In genomic region chr7:5613607-5614006, GRCh38 we compare ENCODE assay signal across 20 cellular contexts. TPM values are rescaled to one million over a fixed set of nuclear protein-coding genes. Genes with fewer than 3 reads are reported as not detected.
DNase-seq lines count a peak whose midpoint lies in the region; ATAC-seq, FAIRE-seq and TF ChIP-seq lines count a peak whose summit lies in the region.
"Had no signal": no experiment of that assay in that cellular context is flagged by ENCODE, and none has a peak within 500 bp of the region (broad histone marks: within the 10 kb centered on the region; RNA-seq: fewer than 3 reads in every experiment).

No MANE protein-coding gene starts in this region.

- no peak overlapping the region for H3K4me2 ChIP-seq in K562 (ENCODE audit: insufficient read depth, low read length)
- H3K4me2 ChIP-seq in trophoblast cell (ENCODE audit: low read length), result no peak overlapping the region
- H3K4me2 ChIP-seq: PC-9 had no signal

- DNase-seq in K562 (ENCODE audit: extremely low read depth in 1 of 4, low spot score in 3 of 4) (no peak), mesothelial cell of epicardium (ENCODE audit: low spot score in 2 of 2, unreplicated experiment in 2 of 2) (no peak), trophoblast cell (no peak)
- DNase-seq in CD4-positive, alpha-beta memory T cell, result no peak
- DNase-seq in T-helper 2 cell treated with Interferon-gamma antibody and Interleukin-4, amounts not matched to agents 5 μg/mL and 100 μg/mL, for 36 hours (ENCODE audit: low spot score), result no peak
- DNase-seq: CD8-positive, alpha-beta memory T cell; DMS53; EL; KG1; NCI-H1105 treated with DMSO at 0.1 percent for 48 hours; NCI-H187 treated with DMSO at 0.1 percent for 48 hours; NCI-H2227 treated with DMSO at 0.1 percent for 48 hours; NCI-H510A treated with DMSO at 0.1 percent for 48 hours; PC-9 had no signal

- H3K36me3 ChIP-seq in HEK293 (ENCODE audit: control insufficient read depth in 2 of 2, insufficient read depth in 1 of 2, low read length in 2 of 2), result no peaks in the 10 kb centered on the region
- H3K36me3 ChIP-seq in K562 (ENCODE audit: control insufficient read depth, insufficient read depth, low read length), result no peaks in the 10 kb centered on the region
- H3K36me3 ChIP-seq in trophoblast cell (ENCODE audit: control insufficient read depth in 1 of 2, insufficient read depth in 2 of 2, low read length in 2 of 2), result peaks cover 4 to 6% of the 10 kb centered on the region in 2 experiments
- H3K36me3 ChIP-seq in CD4-positive, alpha-beta memory T cell (ENCODE audit: insufficient read depth, low read length), result no peaks in the 10 kb centered on the region

- no peak for ATAC-seq in K562
- no peak for ATAC-seq in GM21360 (IDR thresholded peaks at IDR 0.05; ENCODE audit: unreplicated experiment)
- no peak for ATAC-seq in GM21619 (IDR thresholded peaks at IDR 0.05; ENCODE audit: unreplicated experiment)
- ATAC-seq: HCT116 had no signal

- no peak overlapping the region for H3K4me3 Mint-ChIP-seq in mesothelial cell of epicardium
- H3K4me3 Mint-ChIP-seq in CD4-positive, alpha-beta memory T cell, result no peak overlapping the region
- no peak overlapping the region for H3K4me3 Mint-ChIP-seq in T-helper 2 cell treated with Interferon-gamma antibody and Interleukin-4, amounts not matched to agents 5 μg/mL and 100 μg/mL, for 36 hours
- H3K4me3 Mint-ChIP-seq: CD8-positive, alpha-beta memory T cell had no signal

- no peak for FAIRE-seq in K562 (lab: Jason Lieb, UNC)
- FAIRE-seq: GM12891 had no signal

- in situ Hi-C loops in K562 (cut with MboI), result no loop called here

- no peaks in the 10 kb centered on the region for H3K9me3 ChIP-seq in HEK293 (ENCODE audit: control insufficient read depth, insufficient read depth, low read depth, low read length)
- no peaks in the 10 kb centered on the region for H3K9me3 ChIP-seq in K562 (replicated peaks; ENCODE audit: control insufficient read depth, insufficient read depth, low read depth, low read length)
- no peaks in the 10 kb centered on the region for H3K9me3 ChIP-seq in trophoblast cell (ENCODE audit: insufficient read depth, low read depth, low read length)
- H3K9me3 ChIP-seq in CD4-positive, alpha-beta memory T cell (ENCODE audit: control insufficient read depth in 1 of 2, low read length in 2 of 2), result no peaks in the 10 kb centered on the region
- H3K9me3 ChIP-seq: BLaER1 treated with 17β-estradiol and CSF1 and Interleukin-3, amounts not matched to agents 10 nM and 100 nM had no signal

- CTCF ChIA-PET in HEK293 (lab: Yijun Ruan, JAX), result no interaction called here
- CTCF ChIA-PET in K562 (lab: Yijun Ruan, JAX; ENCODE audit: low intra/inter-chr PET ratio), result no interaction called here
- CTCF ChIA-PET in CD4-positive, alpha-beta memory T cell (lab: Charles Lee; ENCODE audit: partially characterized antibody), result interaction anchor here (0.7 to 1.1 kb wide), 3 partner anchors 13 to 594 kb away, joined by 3 to 4 read pairs (median 3); no protein-coding TSS in a partner anchor

- H2AFZ ChIP-seq in K562 (ENCODE audit: low read depth, low read length) (no peak overlapping the region), trophoblast cell (ENCODE audit: insufficient read depth, low read length, poor library complexity) (no peak overlapping the region)
- H2AFZ ChIP-seq: PC-9 had no signal

- H3K79me1 ChIP-seq in trophoblast cell (ENCODE audit: low read length), result no peaks in the 10 kb centered on the region

- H3K27me3 ChIP-seq in K562 (ENCODE audit: control insufficient read depth in 2 of 2, insufficient read depth in 2 of 2, low read length in 2 of 2), result no peaks in the 10 kb centered on the region
- H3K27me3 ChIP-seq in trophoblast cell (ENCODE audit: insufficient read depth, low read length), result no peaks in the 10 kb centered on the region
- no peaks in the 10 kb centered on the region for H3K27me3 ChIP-seq in CD4-positive, alpha-beta memory T cell (ENCODE audit: insufficient read depth, low read length)
- H3K27me3 ChIP-seq: BLaER1 treated with 17β-estradiol and CSF1 and Interleukin-3, amounts not matched to agents 10 nM and 100 nM had no signal

- TF ChIP-seq RAD21 in K562 (CRISPR knock-in tag; conservative IDR thresholded peaks at IDR 0.05 in 1 of 2, IDR thresholded peaks at IDR 0.05 in 1 of 2), result no peak

- no peak for TF ChIP-seq EP300 in K562 (IDR thresholded peaks at IDR 0.05; ENCODE audit: low read length)

- no peaks in the 10 kb centered on the region for H3K9me3 Mint-ChIP-seq in mesothelial cell of epicardium
- peaks cover 0 to 4% (median 0%) of the 10 kb centered on the region in 8 donors for H3K9me3 Mint-ChIP-seq in CD4-positive, alpha-beta memory T cell
- no peaks in the 10 kb centered on the region for H3K9me3 Mint-ChIP-seq in T-helper 2 cell treated with Interferon-gamma antibody and Interleukin-4, amounts not matched to agents 5 μg/mL and 100 μg/mL, for 36 hours
- H3K9me3 Mint-ChIP-seq: CD8-positive, alpha-beta memory T cell had no signal

- no peak overlapping the region for H4K12ac ChIP-seq in trophoblast cell (ENCODE audit: low read depth, low read length)

- H3K9me1 ChIP-seq in K562 (ENCODE audit: control insufficient read depth, insufficient read depth, low read length), result no peaks in the 10 kb centered on the region

- no peaks in the 10 kb centered on the region for H3K4me1 Mint-ChIP-seq in mesothelial cell of epicardium
- no peaks in the 10 kb centered on the region for H3K4me1 Mint-ChIP-seq in CD4-positive, alpha-beta memory T cell
- no peaks in the 10 kb centered on the region for H3K4me1 Mint-ChIP-seq in T-helper 2 cell treated with Interferon-gamma antibody and Interleukin-4, amounts not matched to agents 5 μg/mL and 100 μg/mL, for 36 hours (ENCODE audit: low read depth)

- no peak overlapping the region for H3K4me3 ChIP-seq in HEK293 (ENCODE audit: low read depth, low read length)
- no peak overlapping the region for H3K4me3 ChIP-seq in K562
- H3K4me3 ChIP-seq in trophoblast cell (ENCODE audit: low read depth, low read length), result no peak overlapping the region
- no peak overlapping the region for H3K4me3 ChIP-seq in CD4-positive, alpha-beta memory T cell (ENCODE audit: low read length in 2 of 2)
- H3K4me3 ChIP-seq: BLaER1 treated with 17β-estradiol and CSF1 and Interleukin-3, amounts not matched to agents 10 nM and 100 nM; PC-9 had no signal

- peak overlapping the region; percentile 45 for H3K14ac ChIP-seq in trophoblast cell (ENCODE audit: low read length)

- intact Hi-C loops in K562 (cut with micrococcal nuclease), result no loop called here
- intact Hi-C loops in CD4-positive, alpha-beta memory T cell (cut with micrococcal nuclease), result no loop called here

- H2BK5ac ChIP-seq in trophoblast cell (ENCODE audit: low read depth, low read length, poor library complexity), result no peak overlapping the region

- BruUV-seq in K562 (replicated peaks; lab: Mats Ljungman, UMichigan), result no TSS peak

- peak overlapping the region; percentile 39 for H3K27ac Mint-ChIP-seq in mesothelial cell of epicardium
- no peak overlapping the region for H3K27ac Mint-ChIP-seq in CD4-positive, alpha-beta memory T cell
- no peak overlapping the region for H3K27ac Mint-ChIP-seq in T-helper 2 cell treated with Interferon-gamma antibody and Interleukin-4, amounts not matched to agents 5 μg/mL and 100 μg/mL, for 36 hours

- H4K8ac ChIP-seq in trophoblast cell (ENCODE audit: low read depth, low read length), result no peak overlapping the region

- H3K27me3 Mint-ChIP-seq in mesothelial cell of epicardium (ENCODE audit: low read depth), result no peaks in the 10 kb centered on the region
- H3K27me3 Mint-ChIP-seq in CD4-positive, alpha-beta memory T cell, result no peaks in the 10 kb centered on the region
- no peaks in the 10 kb centered on the region for H3K27me3 Mint-ChIP-seq in T-helper 2 cell treated with Interferon-gamma antibody and Interleukin-4, amounts not matched to agents 5 μg/mL and 100 μg/mL, for 36 hours (ENCODE audit: low read depth)
- H3K27me3 Mint-ChIP-seq: CD8-positive, alpha-beta memory T cell had no signal

- TF ChIP-seq POLR2A in K562 (conservative IDR thresholded peaks at IDR 0.05), result no peak

- no peaks in the 10 kb centered on the region for H4K20me1 ChIP-seq in K562 (replicated peaks; ENCODE audit: control insufficient read depth, insufficient read depth, low read length)

- H4K91ac ChIP-seq in trophoblast cell (ENCODE audit: low read depth, low read length), result no peak overlapping the region

- no peak overlapping the region for H2BK120ac ChIP-seq in trophoblast cell (ENCODE audit: insufficient read depth, low read length, poor library complexity)

- H3K27ac ChIP-seq in HEK293 (ENCODE audit: extremely low read depth, low read depth, low read length) (0 out of 2 replicates have a peak overlapping the region, but pooled peaks have one; percentile 16), K562 (ENCODE audit: extremely low read depth, low read depth, low read length) (no peak overlapping the region), trophoblast cell (ENCODE audit: low read depth, low read length) (no peak overlapping the region)
- no peak overlapping the region for H3K27ac ChIP-seq in CD4-positive, alpha-beta memory T cell (ENCODE audit: low read depth, low read length)
- H3K27ac ChIP-seq: BLaER1 treated with 17β-estradiol and CSF1 and Interleukin-3, amounts not matched to agents 10 nM and 100 nM; PC-9 had no signal

- TF ChIP-seq CTCF in HEK293 (tag by site-specific recombination; IDR thresholded peaks at IDR 0.05) (no peak), K562 (IDR thresholded peaks at IDR 0.05 in 2 of 3, conservative IDR thresholded peaks at IDR 0.05 in 1 of 3; ENCODE audit: insufficient read depth in 2 of 3, low read depth in 1 of 3, low read length in 3 of 3) (no peak), mesothelial cell of epicardium (IDR thresholded peaks at IDR 0.05; ENCODE audit: unreplicated experiment) (no peak)

- H3K9ac ChIP-seq in K562 (ENCODE audit: insufficient read depth in 1 of 2, low read depth in 2 of 2, low read length in 2 of 2) (peak overlapping the region in 1 of 2 experiments; percentile 83; a peak in 2 of 4 replicates), trophoblast cell (ENCODE audit: low read length) (no peak overlapping the region)
- H3K9ac ChIP-seq: BLaER1 treated with 17β-estradiol and CSF1 and Interleukin-3, amounts not matched to agents 10 nM and 100 nM had no signal

- H3K4me1 ChIP-seq in HEK293 (ENCODE audit: control insufficient read depth, insufficient read depth, low read length) (no peaks in the 10 kb centered on the region), K562 (replicated peaks in 1 of 2; ENCODE audit: control insufficient read depth in 2 of 2, insufficient read depth in 2 of 2, low read length in 2 of 2) (peaks cover 3 to 41% of the 10 kb centered on the region in 2 experiments; a peak in 4 of 5 replicates), trophoblast cell (ENCODE audit: control insufficient read depth in 1 of 2, insufficient read depth in 2 of 2, low read length in 2 of 2) (peaks cover 3 to 5% of the 10 kb centered on the region in 2 experiments)
- peaks cover 4% of the 10 kb centered on the region for H3K4me1 ChIP-seq in CD4-positive, alpha-beta memory T cell (ENCODE audit: insufficient read depth, low read length)

- POLR2A ChIA-PET in HEK293 (lab: Yijun Ruan, JAX) (no interaction called here), K562 (lab: Yijun Ruan, JAX) (interaction anchor here (0.5 to 1.3 kb wide), 5 partner anchors 13 to 504 kb away, joined by 3 to 5 read pairs (median 4); no protein-coding TSS in a partner anchor)
- POLR2A ChIA-PET in CD4-positive, alpha-beta memory T cell (lab: Charles Lee; ENCODE audit: partially characterized antibody), result no interaction called here

- peaks cover 2% of the 10 kb centered on the region for H3K36me3 Mint-ChIP-seq in mesothelial cell of epicardium
- H3K36me3 Mint-ChIP-seq in CD4-positive, alpha-beta memory T cell, result peaks cover 0 to 2% of the 10 kb centered on the region in 2 donors
- H3K36me3 Mint-ChIP-seq in T-helper 2 cell treated with Interferon-gamma antibody and Interleukin-4, amounts not matched to agents 5 μg/mL and 100 μg/mL, for 36 hours (ENCODE audit: low read depth), result peaks cover 1% of the 10 kb centered on the region

- peak overlapping the region; percentile 67 for H2BK12ac ChIP-seq in trophoblast cell (ENCODE audit: low read length)

- no peaks in the 10 kb centered on the region for H3K79me2 ChIP-seq in K562 (ENCODE audit: control insufficient read depth, insufficient read depth, low read length)
- H3K79me2 ChIP-seq in trophoblast cell (ENCODE audit: control insufficient read depth, insufficient read depth, low read length, poor library complexity), result no peaks in the 10 kb centered on the region

- no peak overlapping the region for H2AK5ac ChIP-seq in trophoblast cell (ENCODE audit: low read length)

- H3K18ac ChIP-seq in trophoblast cell (ENCODE audit: low read length), result no peak overlapping the region

- WGBS in K562 (ENCODE audit: insufficient coverage, low coverage, missing lambda C conversion rate), result 30% methylated on average over 5 of the region's 5 CpGs
- no CpG with 5 or more reads among the region's 5 CpGs for WGBS in trophoblast cell (ENCODE audit: extremely low coverage, insufficient coverage, insufficient read length)

- no peak overlapping the region for H3K4ac ChIP-seq in trophoblast cell (ENCODE audit: low read depth, low read length)

- H3K23ac ChIP-seq in trophoblast cell (ENCODE audit: low read length), result no peak overlapping the region

RNA-seq across cellular contexts. Expression of gene FSCN1, which starts 21.0 kb away (rescaled TPM):
- 24.2 and 122 TPM in 2 replicates for total RNA-seq in K562 (2011; cell fraction: chromatin; rRNA removed; ENCODE audit: low replicate concordance)
- total RNA-seq in K562 (2011; cell fraction: nucleolus; rRNA removed), result 145 and 156 TPM in 2 replicates
- 58.0 and 62.1 TPM in 2 replicates for total RNA-seq in K562 (2011; cell fraction: nucleoplasm; rRNA removed)
- total RNA-seq in K562 (2014; rRNA removed) (265 and 319 TPM in 2 replicates), K562 (2014; rRNA removed; fragmentation: Illumina TruSeq; extraction: Trizol) (20.9 and 29.5 TPM in 2 replicates), K562 (2015; rRNA removed; fragmentation: Illumina TruSeq; extraction: Trizol) (95.1 and 107 TPM in 2 replicates), K562 (2021) (414 and 417 TPM in 2 replicates), mesothelial cell of epicardium (242 to 247 TPM (median 245 TPM) in 3 replicates)
- polyA plus RNA-seq in K562 (2011; rRNA removed) (38.7 and 106 TPM in 2 replicates), K562 (2014; fragmentation: Illumina TruSeq; extraction: Trizol) (64.1 and 142 TPM in 2 replicates), K562 (2014; fragmentation: Nextera tagmentation; extraction: Ambion mirVana) (1 to 10 TPM in 1 of 2 experiments, under 1 TPM in 1; 0.70 to 1.2 TPM), K562 (2014; rRNA removed) (186 and 202 TPM in 2 replicates)
- 83.6 and 256 TPM in 2 replicates for polyA plus RNA-seq in K562 (2011; cell fraction: cytosol; rRNA removed)
- polyA plus RNA-seq in K562 (2011; cell fraction: nucleus; rRNA removed), result 66.4 and 105 TPM in 2 replicates
- polyA plus RNA-seq in K562 (2012), result 253 and 255 TPM in 2 replicates
- polyA minus RNA-seq in K562 (2011; rRNA and poly(A)+ RNA removed), result 23.1 and 29.3 TPM in 2 replicates
- polyA minus RNA-seq in K562 (2011; cell fraction: cytosol; rRNA and poly(A)+ RNA removed), result 186 and 269 TPM in 2 replicates
- 66.0 and 87.2 TPM in 2 replicates for polyA minus RNA-seq in K562 (2011; cell fraction: nucleus; rRNA and poly(A)+ RNA removed)
- polyA plus RNA-seq in trophoblast cell (2013), result 507 and 526 TPM in 2 replicates
- 1 to 10 TPM; 1.0 to 1.3 TPM for total RNA-seq in CD4-positive, alpha-beta memory T cell
- under 1 TPM; 0.14 to 0.53 TPM for polyA plus RNA-seq in CD4-positive, alpha-beta memory T cell

Comparison
In these comparisons a context has a peak if more than half of its experiments do, and no peak if none do; other contexts are left out.
1. RNA of gene FSCN1, which starts 21.0 kb away (total RNA-seq): 20.9 to 417 TPM in K562 and 242 to 247 TPM in mesothelial cell of epicardium; 1.0 to 1.3 TPM in CD4-positive, alpha-beta memory T cell; every median in the first group is over 4 times any median in the second.
2. Of the 44 proteins assayed by ChIP-seq in both K562 and HEK293: peak only in K562: none; only in HEK293: none; in both: PRDM10; in neither: 43.